Comparison of ENCODE assay signal across 28 cellular contexts in genomic region chr11:91585035-91585801, GRCh38.
"Had no signal": no experiment of that assay in that cellular context is flagged by ENCODE, and none has a peak within 500 bp of the region (broad histone marks: within the 10 kb centered on the region; RNA-seq: fewer than 3 reads in every experiment).

No MANE protein-coding gene starts in this region.

- H3K36me3 ChIP-seq: esophagus squamous epithelium, heart right ventricle, left lung, neural progenitor cell, thoracic aorta, tibial nerve, upper lobe of right lung, uterus had no signal

- H3K4me1 Mint-ChIP-seq: naive thymus-derived CD4-positive, alpha-beta T cell; nephron; neural progenitor cell; stimulated activated memory B cell treated with anti-CD40 and anti-IgM and Interleukin-4, amounts not matched to agents 10 μg/mL and 1 μg/mL and 100 μg/mL, for 72 hours had no signal

- H3K27ac ChIP-seq: esophagus squamous epithelium, heart right ventricle, left lung, neural progenitor cell, parathyroid adenoma, thoracic aorta, tibial nerve, upper lobe of right lung, uterus had no signal

- H3K27me3 Mint-ChIP-seq: effector memory CD8-positive, alpha-beta T cell; naive thymus-derived CD4-positive, alpha-beta T cell; progenitor cell of endocrine pancreas; stimulated activated memory B cell treated with anti-CD40 and anti-IgM and Interleukin-4, amounts not matched to agents 10 μg/mL and 1 μg/mL and 100 μg/mL, for 72 hours had no signal

- H3K79me2 ChIP-seq: parathyroid adenoma had no signal

- H3K36me3 Mint-ChIP-seq: neural progenitor cell; stimulated activated memory B cell treated with anti-CD40 and anti-IgM and Interleukin-4, amounts not matched to agents 10 μg/mL and 1 μg/mL and 100 μg/mL, for 72 hours had no signal

- H3K27ac Mint-ChIP-seq: effector memory CD8-positive, alpha-beta T cell; naive thymus-derived CD4-positive, alpha-beta T cell; nephron; neural progenitor cell; progenitor cell of endocrine pancreas; stimulated activated memory B cell treated with anti-CD40 and anti-IgM and Interleukin-4, amounts not matched to agents 10 μg/mL and 1 μg/mL and 100 μg/mL, for 72 hours had no signal

- H3K4me3 Mint-ChIP-seq: effector memory CD8-positive, alpha-beta T cell; naive thymus-derived CD4-positive, alpha-beta T cell; nephron; neural progenitor cell; stimulated activated memory B cell treated with anti-CD40 and anti-IgM and Interleukin-4, amounts not matched to agents 10 μg/mL and 1 μg/mL and 100 μg/mL, for 72 hours had no signal

- DNase-seq: cortex of kidney; effector memory CD8-positive, alpha-beta T cell; erythroblast; esophagus squamous epithelium; foreskin melanocyte; glutamatergic neuron; heart right ventricle; hippocampal formation; left cardiac atrium; left lung; mesenchymal stem cell; midbrain; naive thymus-derived CD4-positive, alpha-beta T cell; stimulated activated CD4-positive, alpha-beta T cell treated with anti-CD3 and anti-CD28 coated beads, Interleukin-2, amount 100 ng/mL, for 24 hours; stimulated activated CD4-positive, alpha-beta T cell treated with anti-CD3 and anti-CD28 coated beads, Interleukin-4, amount 100 ng/mL, for 24 hours; stimulated activated naive CD8-positive, alpha-beta T cell treated with anti-CD3 and anti-CD28 coated beads, Interleukin-15, Interleukin-2, amounts not matched to agents 100 U/mL and 50 U/mL, for 24 hours; substantia nigra; upper lobe of right lung; uterus had no signal

- H3K9me3 ChIP-seq: thoracic aorta, upper lobe of right lung, uterus had no signal

- H3K4me3 ChIP-seq: esophagus squamous epithelium, heart right ventricle, left lung, neural progenitor cell, smooth muscle cell, thoracic aorta, tibial nerve, upper lobe of right lung, uterus had no signal

- ATAC-seq: effector memory CD8-positive, alpha-beta T cell; heart right ventricle; left cardiac atrium; left lung; naive thymus-derived CD4-positive, alpha-beta T cell; sciatic nerve; stimulated activated memory B cell treated with anti-CD40 and anti-IgM and Interleukin-4, amounts not matched to agents 10 μg/mL and 1 μg/mL and 100 μg/mL, for 72 hours; stimulated activated naive CD8-positive, alpha-beta T cell treated with anti-CD3 and anti-CD28 coated beads, Interleukin-15, Interleukin-2, amounts not matched to agents 100 U/mL and 50 U/mL, for 24 hours; upper lobe of right lung had no signal

- H3K27me3 ChIP-seq: esophagus squamous epithelium, heart right ventricle, left lung, neural progenitor cell, tibial nerve, upper lobe of right lung, uterus had no signal

- H3K4me1 ChIP-seq: esophagus squamous epithelium, heart right ventricle, left lung, neural progenitor cell, parathyroid adenoma, tibial nerve, upper lobe of right lung, uterus had no signal

- H3K9ac ChIP-seq: neural progenitor cell, parathyroid adenoma had no signal

- H3K4me2 ChIP-seq: neural progenitor cell, smooth muscle cell had no signal

- H2AFZ ChIP-seq: neural progenitor cell, parathyroid adenoma had no signal
